22 cellular contexts compared by ENCODE assay signal in genomic region chr16:12000032-12000431, GRCh38. TPM values are rescaled to one million over a fixed set of nuclear protein-coding genes. Genes with fewer than 3 reads are reported as not detected.
"Had no signal": no experiment of that assay in that cellular context is flagged by ENCODE, and none has a peak within 500 bp of the region (broad histone marks: within the 10 kb centered on the region; RNA-seq: fewer than 3 reads in every experiment).

No MANE protein-coding gene starts in this region.

- H3K27me3 Mint-ChIP-seq: T-cell had no signal

- ATAC-seq: left lobe of liver; stimulated activated effector memory CD8-positive, alpha-beta T cell treated with anti-CD3 and anti-CD28 coated beads, Interleukin-12 subunit alpha, Interleukin-12 subunit beta, amount 100 ng/mL, for 72 hours; T-cell had no signal

- H3K9me3 ChIP-seq: breast epithelium, tibial nerve, vagina had no signal

- H3K27me3 ChIP-seq: breast epithelium, tibial nerve, vagina had no signal

- H3K4me1 ChIP-seq: breast epithelium, vagina had no signal

- H3K9me3 Mint-ChIP-seq: activated T-helper 1 cell treated with anti-CD3 and anti-CD28 coated beads, Interleukin-12 subunit alpha, Interleukin-12 subunit beta, Interleukin-2, Interleukin-4 antibody, amounts not matched to agents 30 ng/mL and 10 ng/mL and 1 ng/mL, durations not matched to agents 14 hours and 24 hours and 36 hours; neural crest cell; stimulated activated effector memory CD8-positive, alpha-beta T cell treated with anti-CD3 and anti-CD28 coated beads, Interleukin-12 subunit alpha, Interleukin-12 subunit beta, amount 100 ng/mL, for 72 hours; T-cell had no signal

- H3K27ac Mint-ChIP-seq: activated T-helper 1 cell treated with anti-CD3 and anti-CD28 coated beads, Interleukin-12 subunit alpha, Interleukin-12 subunit beta, Interleukin-2, Interleukin-4 antibody, amounts not matched to agents 30 ng/mL and 10 ng/mL and 1 ng/mL, durations not matched to agents 14 hours and 24 hours and 36 hours; stimulated activated effector memory CD8-positive, alpha-beta T cell treated with anti-CD3 and anti-CD28 coated beads, Interleukin-12 subunit alpha, Interleukin-12 subunit beta, amount 100 ng/mL, for 72 hours; T-cell had no signal

- H3K4me3 ChIP-seq: breast epithelium, tibial nerve, vagina had no signal

- H3K36me3 ChIP-seq: breast epithelium had no signal

- DNase-seq: activated CD4-positive, CD25-positive, alpha-beta regulatory T cell treated with anti-CD3 and anti-CD28 coated beads, Interleukin-2, amount 50 U/mL, for 72 hours; aorta; mesendoderm; stimulated activated CD4-positive, alpha-beta T cell treated with anti-CD3 and anti-CD28 coated beads, Interleukin-12 subunit alpha, Interleukin-12 subunit beta, amount 100 ng/mL, for 4 hours; T-cell; T-helper 9 cell had no signal

- H3K27ac ChIP-seq: breast epithelium, epithelial cell of prostate, tibial nerve, vagina had no signal

- H3K4me3 Mint-ChIP-seq: activated T-helper 1 cell treated with anti-CD3 and anti-CD28 coated beads, Interleukin-12 subunit alpha, Interleukin-12 subunit beta, Interleukin-2, Interleukin-4 antibody, amounts not matched to agents 30 ng/mL and 10 ng/mL and 1 ng/mL, durations not matched to agents 14 hours and 24 hours and 36 hours; neural crest cell; stimulated activated effector memory CD8-positive, alpha-beta T cell treated with anti-CD3 and anti-CD28 coated beads, Interleukin-12 subunit alpha, Interleukin-12 subunit beta, amount 100 ng/mL, for 72 hours; T-cell had no signal

- H3K36me3 Mint-ChIP-seq: stimulated activated effector memory CD8-positive, alpha-beta T cell treated with anti-CD3 and anti-CD28 coated beads, Interleukin-12 subunit alpha, Interleukin-12 subunit beta, amount 100 ng/mL, for 72 hours had no signal

- FAIRE-seq: frontal cortex, islet of Langerhans had no signal

RNA-seq across cellular contexts. Expression of gene TNFRSF17, which starts 35.0 kb away (rescaled TPM):
- total RNA-seq: activated CD8-positive, alpha-beta memory T cell treated with anti-CD3 and anti-CD28 coated beads for 36 hours; activated T-helper 1 cell treated with anti-CD3 and anti-CD28 coated beads, Interleukin-12 subunit alpha, Interleukin-12 subunit beta, Interleukin-2, Interleukin-4 antibody, amounts not matched to agents 30 ng/mL and 10 ng/mL and 1 ng/mL, durations not matched to agents 14 hours and 24 hours and 36 hours; aorta; cerebellum; dermis microvascular lymphatic vessel endothelial cell; neural crest cell; osteocyte; pulmonary artery endothelial cell; subcutaneous adipose tissue; tibial nerve; vagina had no signal
- polyA plus RNA-seq: aorta had no signal
